Comparison of ENCODE assay signal across 21 cellular contexts in genomic region chrX:134524181-134524580, GRCh38.
DNase-seq lines count a peak whose midpoint lies in the region; ATAC-seq, FAIRE-seq and TF ChIP-seq lines count a peak whose summit lies in the region.
"Had no signal": no experiment of that assay in that cellular context is flagged by ENCODE, and none has a peak within 500 bp of the region (broad histone marks: within the 10 kb centered on the region; RNA-seq: fewer than 3 reads in every experiment).

No MANE protein-coding gene starts in this region.

- H3K4me1 Mint-ChIP-seq in CD8-positive, alpha-beta T cell (ENCODE audit: low read depth) = peaks cover 5% of the 10 kb centered on the region
- H3K4me1 Mint-ChIP-seq in WTC11 = peaks cover 10% of the 10 kb centered on the region
- H3K4me1 Mint-ChIP-seq: B cell had no signal

- no peaks in the 10 kb centered on the region for H3K27me3 ChIP-seq in CD8-positive, alpha-beta T cell (ENCODE audit: insufficient read depth, low read length)
- H3K27me3 ChIP-seq in left ventricle myocardium inferior (ENCODE audit: low read depth) = no peaks in the 10 kb centered on the region

- no peaks in the 10 kb centered on the region for H3K9me3 ChIP-seq in CD8-positive, alpha-beta T cell (ENCODE audit: low read length)
- no peaks in the 10 kb centered on the region for H3K9me3 ChIP-seq in left ventricle myocardium inferior (replicated peaks)
- H3K9me3 ChIP-seq: BLaER1 treated with 17β-estradiol and CSF1 and Interleukin-3, amounts not matched to agents 10 nM and 100 nM had no signal

- H3K9me3 Mint-ChIP-seq in CD8-positive, alpha-beta T cell = no peaks in the 10 kb centered on the region
- H3K9me3 Mint-ChIP-seq in WTC11 = no peaks in the 10 kb centered on the region
- H3K9me3 Mint-ChIP-seq: CD4-positive, alpha-beta T cell; CD8-positive, alpha-beta memory T cell had no signal

- CTCF ChIA-PET in CD8-positive, alpha-beta T cell (lab: Charles Lee) = no interaction called here
- CTCF ChIA-PET in WTC11 (lab: Charles Lee) = no interaction called here

- no peaks in the 10 kb centered on the region for H3K27me3 Mint-ChIP-seq in CD8-positive, alpha-beta T cell (ENCODE audit: low read depth)
- no peaks in the 10 kb centered on the region for H3K27me3 Mint-ChIP-seq in WTC11 (ENCODE audit: low read depth)
- H3K27me3 Mint-ChIP-seq: B cell; CD4-positive, alpha-beta T cell had no signal

- no peaks in the 10 kb centered on the region for H3K36me3 ChIP-seq in CD8-positive, alpha-beta T cell (ENCODE audit: insufficient read depth, low read length)
- no peaks in the 10 kb centered on the region for H3K36me3 ChIP-seq in left ventricle myocardium inferior
- H3K36me3 ChIP-seq: BLaER1 treated with 17β-estradiol and CSF1 and Interleukin-3, amounts not matched to agents 10 nM and 100 nM had no signal

- FAIRE-seq in D721Med (lab: Jason Lieb, UNC) = no peak
- FAIRE-seq: A204.1, G401.6, GM12891, GM19239 had no signal

- no peaks in the 10 kb centered on the region for H3K36me3 Mint-ChIP-seq in CD8-positive, alpha-beta T cell
- no peaks in the 10 kb centered on the region for H3K36me3 Mint-ChIP-seq in WTC11
- H3K36me3 Mint-ChIP-seq: CD8-positive, alpha-beta memory T cell had no signal

- DNase-seq in CD8-positive, alpha-beta T cell = no peak
- DNase-seq in dermis blood vessel endothelial cell = peak; percentile 9
- DNase-seq in left kidney (ENCODE audit: low read depth, low spot score) = peak; percentile 17
- DNase-seq in left ventricle myocardium inferior = no peak
- DNase-seq in D721Med (ENCODE audit: insufficient read length, low spot score) = no peak
- DNase-seq in WTC11 (ENCODE audit: low spot score) = no peak
- DNase-seq: 8988T; AML-193; CD4-positive, alpha-beta T cell; CD8-positive, alpha-beta memory T cell; COR-L47; DMS79 treated with DMSO at 0.1 percent for 48 hours; GF-D8 had no signal

- H3K27ac Mint-ChIP-seq in CD8-positive, alpha-beta T cell = peak overlapping the region; percentile 55
- H3K27ac Mint-ChIP-seq in WTC11 = no peak overlapping the region
- H3K27ac Mint-ChIP-seq: B cell; CD4-positive, alpha-beta T cell had no signal

- no peak for TF ChIP-seq CTCF in CD8-positive, alpha-beta T cell (IDR thresholded peaks at IDR 0.05)
- TF ChIP-seq CTCF in left ventricle myocardium inferior (IDR thresholded peaks at IDR 0.05; ENCODE audit: borderline replicate concordance) = no peak
- TF ChIP-seq CTCF in D721Med (IDR thresholded peaks at IDR 0.05; ENCODE audit: insufficient read depth, missing control alignments) = no peak
- no peak for TF ChIP-seq CTCF in WTC11 (IDR thresholded peaks at IDR 0.05)

- intact Hi-C loops in CD8-positive, alpha-beta T cell (cut with DNase I, micrococcal nuclease) = loop anchor here in 1 of 2 experiments (5.0 kb wide), 1 partner anchor 238 kb away; no protein-coding TSS in a partner anchor
- intact Hi-C loops in left ventricle myocardium inferior (cut with micrococcal nuclease) = loop anchor here (10.0 kb wide), 1 partner anchor 231 kb away; no protein-coding TSS in a partner anchor

- ATAC-seq in CD8-positive, alpha-beta T cell = no peak
- no peak for ATAC-seq in GM21447 (IDR thresholded peaks at IDR 0.05; ENCODE audit: unreplicated experiment)
- no peak for ATAC-seq in WTC11

- H3K4me3 ChIP-seq in CD8-positive, alpha-beta T cell (ENCODE audit: low read depth, low read length) = no peak overlapping the region
- no peak overlapping the region for H3K4me3 ChIP-seq in left ventricle myocardium inferior
- H3K4me3 ChIP-seq: BLaER1 treated with 17β-estradiol and CSF1 and Interleukin-3, amounts not matched to agents 10 nM and 100 nM had no signal

- no peaks in the 10 kb centered on the region for H3K4me1 ChIP-seq in CD8-positive, alpha-beta T cell (ENCODE audit: insufficient read depth, low read length)
- H3K4me1 ChIP-seq in left ventricle myocardium inferior = no peaks in the 10 kb centered on the region

- no peak overlapping the region for H3K27ac ChIP-seq in CD8-positive, alpha-beta T cell (ENCODE audit: low read depth, low read length)
- H3K27ac ChIP-seq in left ventricle myocardium inferior (replicated peaks) = no peak overlapping the region
- H3K27ac ChIP-seq: BLaER1 treated with 17β-estradiol and CSF1 and Interleukin-3, amounts not matched to agents 10 nM and 100 nM; C4-2B had no signal

- no peak overlapping the region for H3K4me3 Mint-ChIP-seq in CD8-positive, alpha-beta T cell
- H3K4me3 Mint-ChIP-seq in WTC11 = no peak overlapping the region
- H3K4me3 Mint-ChIP-seq: B cell; CD4-positive, alpha-beta T cell; CD8-positive, alpha-beta memory T cell had no signal

- POLR2A ChIA-PET in CD8-positive, alpha-beta T cell (lab: Charles Lee) = no interaction called here
- POLR2A ChIA-PET in WTC11 (lab: Charles Lee) = no interaction called here

TF ChIP-seq in WTC11, 78 proteins besides CTCF, POLR2A, EP300 and RAD21 (continues in another document):
- no peak for TF ChIP-seq ZNF532 (CRISPR knock-in tag; IDR thresholded peaks at IDR 0.05; ENCODE audit: borderline replicate concordance)
- TF ChIP-seq ATF6 (CRISPR knock-in tag; IDR thresholded peaks at IDR 0.05) = no peak
- TF ChIP-seq STAT6 (CRISPR knock-in tag; conservative IDR thresholded peaks at IDR 0.05; ENCODE audit: low read depth) = no peak
- no peak for TF ChIP-seq JAZF1 (CRISPR knock-in tag; IDR thresholded peaks at IDR 0.05)
- no peak for TF ChIP-seq ATF1 (CRISPR knock-in tag; IDR thresholded peaks at IDR 0.05)
- no peak for TF ChIP-seq IRF1 (CRISPR knock-in tag; IDR thresholded peaks at IDR 0.05)

Comparison
In these comparisons a context has a peak if more than half of its experiments do, and no peak if none do; other contexts are left out.
1. DNase-seq: peak in dermis blood vessel endothelial cell (single experiment) and left kidney (single experiment); none in CD8-positive, alpha-beta T cell (0 of 7), left ventricle myocardium inferior (single experiment), D721Med (single experiment) and WTC11 (single experiment).